ENCODE assay signal across 8 cellular contexts in genomic region chr7:32941996-32942782, GRCh38.
DNase-seq lines count a peak whose midpoint lies in the region; ATAC-seq and TF ChIP-seq lines count a peak whose summit lies in the region.

No MANE protein-coding gene starts in this region.

- H3K4me1 ChIP-seq in mucosa of rectum (ENCODE audit: control insufficient read depth in 2 of 2, insufficient read depth in 2 of 2, low read length in 2 of 2): peaks cover 14 to 18% of the 10 kb centered on the region in 2 donors

- H3K4me3 ChIP-seq in AG09309 (ENCODE audit: control insufficient read depth, low read depth, low read length) (peak overlapping the region; percentile 93), epithelial cell of esophagus (ENCODE audit: low read length) (peak overlapping the region; percentile 75), mucosa of rectum (ENCODE audit: low read length in 2 of 2) (peak overlapping the region; percentile 81 to 83)

- H3K27me3 ChIP-seq in mucosa of rectum (ENCODE audit: control insufficient read depth in 2 of 2, insufficient read depth in 2 of 2, low read length in 2 of 2): no peaks in the 10 kb centered on the region

- in situ Hi-C loops in GM18951 (cut with MboI; ENCODE audit: low sequenced_read_pairs, unreplicated experiment): no loop called here

- TF ChIP-seq CTCF in AG09309 (IDR thresholded peaks at IDR 0.05; ENCODE audit: control insufficient read depth, insufficient read depth, low read depth, low read length, missing control alignments) (no peak), epithelial cell of esophagus (IDR thresholded peaks at IDR 0.05; ENCODE audit: insufficient read depth, low read depth, low read length, missing control alignments) (no peak)

- TF ChIP-seq POLR2A in GM18951 (IDR thresholded peaks at IDR 0.05; ENCODE audit: extremely low read depth, insufficient read depth, insufficient read length): peak; percentile 31

- DNase-seq in AG09309 (ENCODE audit: low read depth): no peak
- peak; percentile 52 to 66 for DNase-seq in NOMO-1 (lab: John Stamatoyannopoulos, UW; ENCODE audit: unreplicated experiment in 2 of 2)
- peak; percentile 76 for DNase-seq in activated CD8-positive, alpha-beta memory T cell treated with anti-CD3 and anti-CD28 coated beads, Interleukin-2, amount 50 U/mL, for 48 hours
- DNase-seq in epithelial cell of esophagus (ENCODE audit: low read depth): peak; percentile 55
- DNase-seq in stimulated activated CD8-positive, alpha-beta memory T cell treated with anti-CD3 and anti-CD28 coated beads, Interleukin-7, amount 100 ng/mL, for 48 hours (ENCODE audit: extremely low read depth in 1 of 2, low read depth in 1 of 2): peak; percentile 17 to 37

- ATAC-seq in HG03135 (IDR thresholded peaks at IDR 0.05; ENCODE audit: unreplicated experiment): peak; percentile 72

- H3K9ac ChIP-seq in mucosa of rectum (ENCODE audit: low read depth in 1 of 2, low read length in 2 of 2): peak overlapping the region; percentile 74 to 84

- peak overlapping the region; percentile 83 to 89 for H3K27ac ChIP-seq in mucosa of rectum (ENCODE audit: low read depth in 2 of 2, low read length in 2 of 2)

- H3K9me3 ChIP-seq in mucosa of rectum (ENCODE audit: control insufficient read depth in 2 of 2, low read length in 2 of 2): no peaks in the 10 kb centered on the region

- H3K36me3 ChIP-seq in mucosa of rectum (ENCODE audit: control insufficient read depth in 2 of 2, insufficient read depth in 2 of 2, low read length in 2 of 2): no peaks in the 10 kb centered on the region
